ENCODE assay signal across 1 cellular context in the genomic region with DNA sequence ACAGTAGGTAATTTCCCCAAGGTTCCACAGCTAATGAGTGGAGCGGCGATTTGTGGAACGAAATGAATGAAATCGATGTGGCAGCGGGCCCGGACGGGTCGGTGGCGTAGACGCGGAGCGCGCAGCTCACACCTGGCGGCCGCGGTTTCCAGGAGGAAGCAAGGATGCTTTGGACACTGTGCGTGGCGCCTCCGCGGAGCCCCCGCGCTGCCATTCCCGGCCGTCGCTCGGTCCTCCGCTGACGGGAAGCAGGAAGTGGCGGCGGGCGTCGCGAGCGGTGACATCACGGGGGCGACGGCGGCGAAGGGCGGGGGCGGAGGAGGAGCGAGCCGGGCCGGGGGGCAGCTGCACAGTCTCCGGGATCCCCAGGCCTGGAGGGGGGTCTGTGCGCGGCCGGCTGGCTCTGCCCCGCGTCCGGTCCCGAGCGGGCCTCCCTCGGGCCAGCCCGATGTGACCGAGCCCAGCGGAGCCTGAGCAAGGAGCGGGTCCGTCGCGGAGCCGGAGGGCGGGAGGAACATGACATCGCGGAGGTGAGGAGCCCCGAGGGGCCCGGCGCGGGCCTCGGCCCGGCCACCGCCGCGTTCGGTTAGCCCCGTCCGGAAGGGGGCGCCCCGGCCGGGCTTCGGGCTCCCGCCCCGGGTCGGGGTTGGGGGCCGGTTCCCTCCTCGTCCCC.
TF ChIP-seq lines count a peak whose summit lies in the region.

PTPN11 (plus strand) TSS at position 352 of the 673 bp plus-strand sequence; CDS start at position 517, 165 bp downstream.

TF ChIP-seq in HepG2, 621 proteins besides CTCF, POLR2A, EP300 and RAD21 (continued from another document and continues in another):
- TF ChIP-seq, protein P1, sequence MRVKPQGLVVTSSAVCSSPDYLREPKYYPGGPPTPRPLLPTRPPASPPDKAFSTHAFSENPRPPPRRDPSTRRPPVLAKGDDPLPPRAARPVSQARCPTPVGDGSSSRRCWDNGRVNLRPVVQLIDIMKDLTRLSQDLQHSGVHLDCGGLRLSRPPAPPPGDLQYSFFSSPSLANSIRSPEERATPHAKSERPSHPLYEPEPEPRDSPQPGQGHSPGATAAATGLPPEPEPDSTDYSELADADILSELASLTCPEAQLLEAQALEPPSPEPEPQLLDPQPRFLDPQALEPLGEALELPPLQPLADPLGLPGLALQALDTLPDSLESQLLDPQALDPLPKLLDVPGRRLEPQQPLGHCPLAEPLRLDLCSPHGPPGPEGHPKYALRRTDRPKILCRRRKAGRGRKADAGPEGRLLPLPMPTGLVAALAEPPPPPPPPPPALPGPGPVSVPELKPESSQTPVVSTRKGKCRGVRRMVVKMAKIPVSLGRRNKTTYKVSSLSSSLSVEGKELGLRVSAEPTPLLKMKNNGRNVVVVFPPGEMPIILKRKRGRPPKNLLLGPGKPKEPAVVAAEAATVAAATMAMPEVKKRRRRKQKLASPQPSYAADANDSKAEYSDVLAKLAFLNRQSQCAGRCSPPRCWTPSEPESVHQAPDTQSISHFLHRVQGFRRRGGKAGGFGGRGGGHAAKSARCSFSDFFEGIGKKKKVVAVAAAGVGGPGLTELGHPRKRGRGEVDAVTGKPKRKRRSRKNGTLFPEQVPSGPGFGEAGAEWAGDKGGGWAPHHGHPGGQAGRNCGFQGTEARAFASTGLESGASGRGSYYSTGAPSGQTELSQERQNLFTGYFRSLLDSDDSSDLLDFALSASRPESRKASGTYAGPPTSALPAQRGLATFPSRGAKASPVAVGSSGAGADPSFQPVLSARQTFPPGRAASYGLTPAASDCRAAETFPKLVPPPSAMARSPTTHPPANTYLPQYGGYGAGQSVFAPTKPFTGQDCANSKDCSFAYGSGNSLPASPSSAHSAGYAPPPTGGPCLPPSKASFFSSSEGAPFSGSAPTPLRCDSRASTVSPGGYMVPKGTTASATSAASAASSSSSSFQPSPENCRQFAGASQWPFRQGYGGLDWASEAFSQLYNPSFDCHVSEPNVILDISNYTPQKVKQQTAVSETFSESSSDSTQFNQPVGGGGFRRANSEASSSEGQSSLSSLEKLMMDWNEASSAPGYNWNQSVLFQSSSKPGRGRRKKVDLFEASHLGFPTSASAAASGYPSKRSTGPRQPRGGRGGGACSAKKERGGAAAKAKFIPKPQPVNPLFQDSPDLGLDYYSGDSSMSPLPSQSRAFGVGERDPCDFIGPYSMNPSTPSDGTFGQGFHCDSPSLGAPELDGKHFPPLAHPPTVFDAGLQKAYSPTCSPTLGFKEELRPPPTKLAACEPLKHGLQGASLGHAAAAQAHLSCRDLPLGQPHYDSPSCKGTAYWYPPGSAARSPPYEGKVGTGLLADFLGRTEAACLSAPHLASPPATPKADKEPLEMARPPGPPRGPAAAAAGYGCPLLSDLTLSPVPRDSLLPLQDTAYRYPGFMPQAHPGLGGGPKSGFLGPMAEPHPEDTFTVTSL (CRISPR knock-in tag; IDR thresholded peaks at IDR 0.05; ENCODE audit: borderline replicate concordance) = 0 out of 2 replicates have a peak, but pooled peaks have one; percentile 19
- TF ChIP-seq RNF219 (CRISPR knock-in tag; IDR thresholded peaks at IDR 0.05) (no peak), SRSF9 (IDR thresholded peaks at IDR 0.05; ENCODE audit: borderline replicate concordance, insufficient read depth, low read depth, low read length, poor library complexity, severe bottlenecking) (no peak), NCOR1 (IDR thresholded peaks at IDR 0.05; ENCODE audit: borderline replicate concordance, low read length) (no peak), RFXAP (CRISPR knock-in tag; IDR thresholded peaks at IDR 0.05; ENCODE audit: borderline replicate concordance) (no peak), TOPORS (CRISPR knock-in tag; IDR thresholded peaks at IDR 0.05) (no peak), CENPT (CRISPR knock-in tag; IDR thresholded peaks at IDR 0.05; ENCODE audit: low read depth) (0 out of 2 replicates have a peak, but pooled peaks have one; percentile 47), ZNF101 (CRISPR knock-in tag; IDR thresholded peaks at IDR 0.05; ENCODE audit: borderline replicate concordance, low read depth) (no peak), POLR2G (IDR thresholded peaks at IDR 0.05; ENCODE audit: low read depth, low read length) (peak; percentile 93), ZNF619 (CRISPR knock-in tag; IDR thresholded peaks at IDR 0.05) (no peak; the same call in none of the 2 replicates), NFKBIZ (CRISPR knock-in tag; IDR thresholded peaks at IDR 0.05) (no peak), ZNF260 (CRISPR knock-in tag; IDR thresholded peaks at IDR 0.05; ENCODE audit: borderline replicate concordance, low read depth) (no peak), ZBTB7A (CRISPR knock-in tag; IDR thresholded peaks at IDR 0.05) (no peak), ZNF543 (CRISPR knock-in tag; IDR thresholded peaks at IDR 0.05) (0 out of 2 replicates have a peak, but pooled peaks have one; percentile 43), ZNF703 (CRISPR knock-in tag; IDR thresholded peaks at IDR 0.05; ENCODE audit: borderline replicate concordance) (no peak), ZNF577 (CRISPR knock-in tag; IDR thresholded peaks at IDR 0.05; ENCODE audit: borderline replicate concordance, low read depth) (no peak), PRMT3 (CRISPR knock-in tag; IDR thresholded peaks at IDR 0.05; ENCODE audit: borderline replicate concordance, low read depth) (no peak), HNF1A (IDR thresholded peaks at IDR 0.05; ENCODE audit: low read depth) (no peak), HNF1A (CRISPR knock-in tag; IDR thresholded peaks at IDR 0.05; ENCODE audit: borderline replicate concordance) (peak; percentile 80), IRX3 (CRISPR knock-in tag; IDR thresholded peaks at IDR 0.05; ENCODE audit: borderline replicate concordance, low read depth) (no peak)
- TF ChIP-seq, protein P2, sequence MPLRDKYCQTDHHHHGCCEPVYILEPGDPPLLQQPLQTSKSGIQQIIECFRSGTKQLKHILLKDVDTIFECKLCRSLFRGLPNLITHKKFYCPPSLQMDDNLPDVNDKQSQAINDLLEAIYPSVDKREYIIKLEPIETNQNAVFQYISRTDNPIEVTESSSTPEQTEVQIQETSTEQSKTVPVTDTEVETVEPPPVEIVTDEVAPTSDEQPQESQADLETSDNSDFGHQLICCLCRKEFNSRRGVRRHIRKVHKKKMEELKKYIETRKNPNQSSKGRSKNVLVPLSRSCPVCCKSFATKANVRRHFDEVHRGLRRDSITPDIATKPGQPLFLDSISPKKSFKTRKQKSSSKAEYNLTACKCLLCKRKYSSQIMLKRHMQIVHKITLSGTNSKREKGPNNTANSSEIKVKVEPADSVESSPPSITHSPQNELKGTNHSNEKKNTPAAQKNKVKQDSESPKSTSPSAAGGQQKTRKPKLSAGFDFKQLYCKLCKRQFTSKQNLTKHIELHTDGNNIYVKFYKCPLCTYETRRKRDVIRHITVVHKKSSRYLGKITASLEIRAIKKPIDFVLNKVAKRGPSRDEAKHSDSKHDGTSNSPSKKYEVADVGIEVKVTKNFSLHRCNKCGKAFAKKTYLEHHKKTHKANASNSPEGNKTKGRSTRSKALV (CRISPR knock-in tag; IDR thresholded peaks at IDR 0.05) = peak; percentile 66; the same call in 1 of the 2 replicates
- TF ChIP-seq, protein P3, sequence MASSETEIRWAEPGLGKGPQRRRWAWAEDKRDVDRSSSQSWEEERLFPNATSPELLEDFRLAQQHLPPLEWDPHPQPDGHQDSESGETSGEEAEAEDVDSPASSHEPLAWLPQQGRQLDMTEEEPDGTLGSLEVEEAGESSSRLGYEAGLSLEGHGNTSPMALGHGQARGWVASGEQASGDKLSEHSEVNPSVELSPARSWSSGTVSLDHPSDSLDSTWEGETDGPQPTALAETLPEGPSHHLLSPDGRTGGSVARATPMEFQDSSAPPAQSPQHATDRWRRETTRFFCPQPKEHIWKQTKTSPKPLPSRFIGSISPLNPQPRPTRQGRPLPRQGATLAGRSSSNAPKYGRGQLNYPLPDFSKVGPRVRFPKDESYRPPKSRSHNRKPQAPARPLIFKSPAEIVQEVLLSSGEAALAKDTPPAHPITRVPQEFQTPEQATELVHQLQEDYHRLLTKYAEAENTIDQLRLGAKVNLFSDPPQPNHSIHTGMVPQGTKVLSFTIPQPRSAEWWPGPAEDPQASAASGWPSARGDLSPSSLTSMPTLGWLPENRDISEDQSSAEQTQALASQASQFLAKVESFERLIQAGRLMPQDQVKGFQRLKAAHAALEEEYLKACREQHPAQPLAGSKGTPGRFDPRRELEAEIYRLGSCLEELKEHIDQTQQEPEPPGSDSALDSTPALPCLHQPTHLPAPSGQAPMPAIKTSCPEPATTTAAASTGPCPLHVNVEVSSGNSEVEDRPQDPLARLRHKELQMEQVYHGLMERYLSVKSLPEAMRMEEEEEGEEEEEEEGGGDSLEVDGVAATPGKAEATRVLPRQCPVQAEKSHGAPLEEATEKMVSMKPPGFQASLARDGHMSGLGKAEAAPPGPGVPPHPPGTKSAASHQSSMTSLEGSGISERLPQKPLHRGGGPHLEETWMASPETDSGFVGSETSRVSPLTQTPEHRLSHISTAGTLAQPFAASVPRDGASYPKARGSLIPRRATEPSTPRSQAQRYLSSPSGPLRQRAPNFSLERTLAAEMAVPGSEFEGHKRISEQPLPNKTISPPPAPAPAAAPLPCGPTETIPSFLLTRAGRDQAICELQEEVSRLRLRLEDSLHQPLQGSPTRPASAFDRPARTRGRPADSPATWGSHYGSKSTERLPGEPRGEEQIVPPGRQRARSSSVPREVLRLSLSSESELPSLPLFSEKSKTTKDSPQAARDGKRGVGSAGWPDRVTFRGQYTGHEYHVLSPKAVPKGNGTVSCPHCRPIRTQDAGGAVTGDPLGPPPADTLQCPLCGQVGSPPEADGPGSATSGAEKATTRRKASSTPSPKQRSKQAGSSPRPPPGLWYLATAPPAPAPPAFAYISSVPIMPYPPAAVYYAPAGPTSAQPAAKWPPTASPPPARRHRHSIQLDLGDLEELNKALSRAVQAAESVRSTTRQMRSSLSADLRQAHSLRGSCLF (CRISPR knock-in tag; IDR thresholded peaks at IDR 0.05; ENCODE audit: borderline replicate concordance) = no peak
- TF ChIP-seq, protein P4, sequence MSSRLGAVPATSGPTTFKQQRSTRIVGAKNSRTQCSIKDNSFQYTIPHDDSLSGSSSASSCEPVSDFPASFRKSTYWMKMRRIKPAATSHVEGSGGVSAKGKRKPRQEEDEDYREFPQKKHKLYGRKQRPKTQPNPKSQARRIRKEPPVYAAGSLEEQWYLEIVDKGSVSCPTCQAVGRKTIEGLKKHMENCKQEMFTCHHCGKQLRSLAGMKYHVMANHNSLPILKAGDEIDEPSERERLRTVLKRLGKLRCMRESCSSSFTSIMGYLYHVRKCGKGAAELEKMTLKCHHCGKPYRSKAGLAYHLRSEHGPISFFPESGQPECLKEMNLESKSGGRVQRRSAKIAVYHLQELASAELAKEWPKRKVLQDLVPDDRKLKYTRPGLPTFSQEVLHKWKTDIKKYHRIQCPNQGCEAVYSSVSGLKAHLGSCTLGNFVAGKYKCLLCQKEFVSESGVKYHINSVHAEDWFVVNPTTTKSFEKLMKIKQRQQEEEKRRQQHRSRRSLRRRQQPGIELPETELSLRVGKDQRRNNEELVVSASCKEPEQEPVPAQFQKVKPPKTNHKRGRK (CRISPR knock-in tag; IDR thresholded peaks at IDR 0.05) = no peak
- TF ChIP-seq, protein P5, sequence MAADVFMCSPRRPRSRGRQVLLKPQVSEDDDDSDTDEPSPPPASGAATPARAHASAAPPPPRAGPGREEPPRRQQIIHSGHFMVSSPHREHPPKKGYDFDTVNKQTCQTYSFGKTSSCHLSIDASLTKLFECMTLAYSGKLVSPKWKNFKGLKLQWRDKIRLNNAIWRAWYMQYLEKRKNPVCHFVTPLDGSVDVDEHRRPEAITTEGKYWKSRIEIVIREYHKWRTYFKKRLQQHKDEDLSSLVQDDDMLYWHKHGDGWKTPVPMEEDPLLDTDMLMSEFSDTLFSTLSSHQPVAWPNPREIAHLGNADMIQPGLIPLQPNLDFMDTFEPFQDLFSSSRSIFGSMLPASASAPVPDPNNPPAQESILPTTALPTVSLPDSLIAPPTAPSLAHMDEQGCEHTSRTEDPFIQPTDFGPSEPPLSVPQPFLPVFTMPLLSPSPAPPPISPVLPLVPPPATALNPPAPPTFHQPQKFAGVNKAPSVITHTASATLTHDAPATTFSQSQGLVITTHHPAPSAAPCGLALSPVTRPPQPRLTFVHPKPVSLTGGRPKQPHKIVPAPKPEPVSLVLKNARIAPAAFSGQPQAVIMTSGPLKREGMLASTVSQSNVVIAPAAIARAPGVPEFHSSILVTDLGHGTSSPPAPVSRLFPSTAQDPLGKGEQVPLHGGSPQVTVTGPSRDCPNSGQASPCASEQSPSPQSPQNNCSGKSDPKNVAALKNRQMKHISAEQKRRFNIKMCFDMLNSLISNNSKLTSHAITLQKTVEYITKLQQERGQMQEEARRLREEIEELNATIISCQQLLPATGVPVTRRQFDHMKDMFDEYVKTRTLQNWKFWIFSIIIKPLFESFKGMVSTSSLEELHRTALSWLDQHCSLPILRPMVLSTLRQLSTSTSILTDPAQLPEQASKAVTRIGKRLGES (CRISPR knock-in tag; IDR thresholded peaks at IDR 0.05; ENCODE audit: borderline replicate concordance) = no peak
